1 cellular context compared by ENCODE assay signal in genomic region chr14:65959563-65960024, GRCh38.
TF ChIP-seq lines count a peak whose summit lies in the region.

No MANE protein-coding gene starts in this region.

TF ChIP-seq in HCT116, 20 proteins besides CTCF, POLR2A, EP300 and RAD21 (continued from another document):
- TF ChIP-seq, protein P1, sequence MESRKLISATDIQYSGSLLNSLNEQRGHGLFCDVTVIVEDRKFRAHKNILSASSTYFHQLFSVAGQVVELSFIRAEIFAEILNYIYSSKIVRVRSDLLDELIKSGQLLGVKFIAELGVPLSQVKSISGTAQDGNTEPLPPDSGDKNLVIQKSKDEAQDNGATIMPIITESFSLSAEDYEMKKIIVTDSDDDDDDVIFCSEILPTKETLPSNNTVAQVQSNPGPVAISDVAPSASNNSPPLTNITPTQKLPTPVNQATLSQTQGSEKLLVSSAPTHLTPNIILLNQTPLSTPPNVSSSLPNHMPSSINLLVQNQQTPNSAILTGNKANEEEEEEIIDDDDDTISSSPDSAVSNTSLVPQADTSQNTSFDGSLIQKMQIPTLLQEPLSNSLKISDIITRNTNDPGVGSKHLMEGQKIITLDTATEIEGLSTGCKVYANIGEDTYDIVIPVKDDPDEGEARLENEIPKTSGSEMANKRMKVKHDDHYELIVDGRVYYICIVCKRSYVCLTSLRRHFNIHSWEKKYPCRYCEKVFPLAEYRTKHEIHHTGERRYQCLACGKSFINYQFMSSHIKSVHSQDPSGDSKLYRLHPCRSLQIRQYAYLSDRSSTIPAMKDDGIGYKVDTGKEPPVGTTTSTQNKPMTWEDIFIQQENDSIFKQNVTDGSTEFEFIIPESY (IDR thresholded peaks at IDR 0.05; ENCODE audit: extremely low read depth, insufficient replicate concordance, low read length): no peak
- TF ChIP-seq TCF7L2 (IDR thresholded peaks at IDR 0.05; ENCODE audit: borderline replicate concordance, extremely low read depth, insufficient read depth, insufficient read length): no peak
- no peak for TF ChIP-seq JUND (IDR thresholded peaks at IDR 0.05)
- no peak for TF ChIP-seq MAX (IDR thresholded peaks at IDR 0.05)
- no peak for TF ChIP-seq POLR2AphosphoS5 (IDR thresholded peaks at IDR 0.05; ENCODE audit: low read depth, low read length)
- no peak for TF ChIP-seq ZNF274 (IDR thresholded peaks at IDR 0.05; ENCODE audit: low read depth, low read length)
- no peak for TF ChIP-seq EGR1 (IDR thresholded peaks at IDR 0.05; ENCODE audit: low read depth)
